Comparison of ENCODE assay signal across 2 cellular contexts in the genomic region with DNA sequence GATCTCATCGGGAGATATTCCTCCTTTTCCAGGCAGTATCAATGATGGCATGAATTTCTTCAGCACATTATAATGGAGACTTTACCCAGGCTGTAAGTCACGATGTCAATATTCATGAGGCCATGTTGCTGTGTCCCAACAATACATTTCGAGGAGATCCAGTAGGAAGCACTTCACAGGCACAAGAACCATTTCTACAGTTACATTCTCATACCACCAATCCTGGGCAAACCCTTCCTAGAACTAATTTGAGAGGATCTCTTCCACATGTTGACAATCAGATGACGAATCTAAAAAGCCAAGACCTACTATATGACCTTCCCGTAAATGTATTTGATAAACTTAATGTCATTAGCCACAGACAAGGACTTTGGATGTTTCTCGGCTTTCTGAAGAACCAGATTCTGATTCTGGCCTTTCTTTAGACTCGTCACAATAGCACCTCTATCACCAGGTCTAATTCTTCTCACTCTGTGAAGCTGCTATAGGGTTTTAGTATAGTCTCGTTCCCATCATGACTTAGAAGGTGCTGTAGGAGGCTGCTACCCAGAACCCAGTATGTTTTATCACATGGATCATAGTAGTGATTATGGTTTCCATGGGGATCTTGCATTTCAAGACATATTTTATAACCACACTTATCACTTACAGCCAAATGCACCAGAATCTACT.
TF ChIP-seq lines count a peak whose summit lies in the region.

No MANE protein-coding gene starts in this region.

TF ChIP-seq in H1, 55 proteins besides CTCF, POLR2A, EP300 and RAD21 (continues in another document):
- TF ChIP-seq HDAC2 (IDR thresholded peaks at IDR 0.05; ENCODE audit: borderline replicate concordance in 1 of 2, low read depth in 2 of 2, low read length in 2 of 2) (no peak), POLR2AphosphoS5 (IDR thresholded peaks at IDR 0.05; ENCODE audit: low read depth, low read length) (no peak), MAFK (IDR thresholded peaks at IDR 0.05; ENCODE audit: low read depth, low read length) (no peak), SP2 (IDR thresholded peaks at IDR 0.05; ENCODE audit: low read length) (no peak), KDM5A (IDR thresholded peaks at IDR 0.05; ENCODE audit: low read length) (no peak), ZNF274 (IDR thresholded peaks at IDR 0.05; ENCODE audit: borderline replicate concordance, extremely low read depth, low read length) (no peak), CREB1 (IDR thresholded peaks at IDR 0.05) (no peak), CHD2 (IDR thresholded peaks at IDR 0.05; ENCODE audit: low read length) (no peak)
- TF ChIP-seq, protein P1, sequence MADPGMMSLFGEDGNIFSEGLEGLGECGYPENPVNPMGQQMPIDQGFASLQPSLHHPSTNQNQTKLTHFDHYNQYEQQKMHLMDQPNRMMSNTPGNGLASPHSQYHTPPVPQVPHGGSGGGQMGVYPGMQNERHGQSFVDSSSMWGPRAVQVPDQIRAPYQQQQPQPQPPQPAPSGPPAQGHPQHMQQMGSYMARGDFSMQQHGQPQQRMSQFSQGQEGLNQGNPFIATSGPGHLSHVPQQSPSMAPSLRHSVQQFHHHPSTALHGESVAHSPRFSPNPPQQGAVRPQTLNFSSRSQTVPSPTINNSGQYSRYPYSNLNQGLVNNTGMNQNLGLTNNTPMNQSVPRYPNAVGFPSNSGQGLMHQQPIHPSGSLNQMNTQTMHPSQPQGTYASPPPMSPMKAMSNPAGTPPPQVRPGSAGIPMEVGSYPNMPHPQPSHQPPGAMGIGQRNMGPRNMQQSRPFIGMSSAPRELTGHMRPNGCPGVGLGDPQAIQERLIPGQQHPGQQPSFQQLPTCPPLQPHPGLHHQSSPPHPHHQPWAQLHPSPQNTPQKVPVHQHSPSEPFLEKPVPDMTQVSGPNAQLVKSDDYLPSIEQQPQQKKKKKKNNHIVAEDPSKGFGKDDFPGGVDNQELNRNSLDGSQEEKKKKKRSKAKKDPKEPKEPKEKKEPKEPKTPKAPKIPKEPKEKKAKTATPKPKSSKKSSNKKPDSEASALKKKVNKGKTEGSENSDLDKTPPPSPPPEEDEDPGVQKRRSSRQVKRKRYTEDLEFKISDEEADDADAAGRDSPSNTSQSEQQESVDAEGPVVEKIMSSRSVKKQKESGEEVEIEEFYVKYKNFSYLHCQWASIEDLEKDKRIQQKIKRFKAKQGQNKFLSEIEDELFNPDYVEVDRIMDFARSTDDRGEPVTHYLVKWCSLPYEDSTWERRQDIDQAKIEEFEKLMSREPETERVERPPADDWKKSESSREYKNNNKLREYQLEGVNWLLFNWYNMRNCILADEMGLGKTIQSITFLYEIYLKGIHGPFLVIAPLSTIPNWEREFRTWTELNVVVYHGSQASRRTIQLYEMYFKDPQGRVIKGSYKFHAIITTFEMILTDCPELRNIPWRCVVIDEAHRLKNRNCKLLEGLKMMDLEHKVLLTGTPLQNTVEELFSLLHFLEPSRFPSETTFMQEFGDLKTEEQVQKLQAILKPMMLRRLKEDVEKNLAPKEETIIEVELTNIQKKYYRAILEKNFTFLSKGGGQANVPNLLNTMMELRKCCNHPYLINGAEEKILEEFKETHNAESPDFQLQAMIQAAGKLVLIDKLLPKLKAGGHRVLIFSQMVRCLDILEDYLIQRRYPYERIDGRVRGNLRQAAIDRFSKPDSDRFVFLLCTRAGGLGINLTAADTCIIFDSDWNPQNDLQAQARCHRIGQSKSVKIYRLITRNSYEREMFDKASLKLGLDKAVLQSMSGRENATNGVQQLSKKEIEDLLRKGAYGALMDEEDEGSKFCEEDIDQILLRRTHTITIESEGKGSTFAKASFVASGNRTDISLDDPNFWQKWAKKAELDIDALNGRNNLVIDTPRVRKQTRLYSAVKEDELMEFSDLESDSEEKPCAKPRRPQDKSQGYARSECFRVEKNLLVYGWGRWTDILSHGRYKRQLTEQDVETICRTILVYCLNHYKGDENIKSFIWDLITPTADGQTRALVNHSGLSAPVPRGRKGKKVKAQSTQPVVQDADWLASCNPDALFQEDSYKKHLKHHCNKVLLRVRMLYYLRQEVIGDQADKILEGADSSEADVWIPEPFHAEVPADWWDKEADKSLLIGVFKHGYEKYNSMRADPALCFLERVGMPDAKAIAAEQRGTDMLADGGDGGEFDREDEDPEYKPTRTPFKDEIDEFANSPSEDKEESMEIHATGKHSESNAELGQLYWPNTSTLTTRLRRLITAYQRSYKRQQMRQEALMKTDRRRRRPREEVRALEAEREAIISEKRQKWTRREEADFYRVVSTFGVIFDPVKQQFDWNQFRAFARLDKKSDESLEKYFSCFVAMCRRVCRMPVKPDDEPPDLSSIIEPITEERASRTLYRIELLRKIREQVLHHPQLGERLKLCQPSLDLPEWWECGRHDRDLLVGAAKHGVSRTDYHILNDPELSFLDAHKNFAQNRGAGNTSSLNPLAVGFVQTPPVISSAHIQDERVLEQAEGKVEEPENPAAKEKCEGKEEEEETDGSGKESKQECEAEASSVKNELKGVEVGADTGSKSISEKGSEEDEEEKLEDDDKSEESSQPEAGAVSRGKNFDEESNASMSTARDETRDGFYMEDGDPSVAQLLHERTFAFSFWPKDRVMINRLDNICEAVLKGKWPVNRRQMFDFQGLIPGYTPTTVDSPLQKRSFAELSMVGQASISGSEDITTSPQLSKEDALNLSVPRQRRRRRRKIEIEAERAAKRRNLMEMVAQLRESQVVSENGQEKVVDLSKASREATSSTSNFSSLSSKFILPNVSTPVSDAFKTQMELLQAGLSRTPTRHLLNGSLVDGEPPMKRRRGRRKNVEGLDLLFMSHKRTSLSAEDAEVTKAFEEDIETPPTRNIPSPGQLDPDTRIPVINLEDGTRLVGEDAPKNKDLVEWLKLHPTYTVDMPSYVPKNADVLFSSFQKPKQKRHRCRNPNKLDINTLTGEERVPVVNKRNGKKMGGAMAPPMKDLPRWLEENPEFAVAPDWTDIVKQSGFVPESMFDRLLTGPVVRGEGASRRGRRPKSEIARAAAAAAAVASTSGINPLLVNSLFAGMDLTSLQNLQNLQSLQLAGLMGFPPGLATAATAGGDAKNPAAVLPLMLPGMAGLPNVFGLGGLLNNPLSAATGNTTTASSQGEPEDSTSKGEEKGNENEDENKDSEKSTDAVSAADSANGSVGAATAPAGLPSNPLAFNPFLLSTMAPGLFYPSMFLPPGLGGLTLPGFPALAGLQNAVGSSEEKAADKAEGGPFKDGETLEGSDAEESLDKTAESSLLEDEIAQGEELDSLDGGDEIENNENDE (IDR thresholded peaks at IDR 0.05; ENCODE audit: insufficient replicate concordance, low read length), result no peak
- TF ChIP-seq, protein P2, sequence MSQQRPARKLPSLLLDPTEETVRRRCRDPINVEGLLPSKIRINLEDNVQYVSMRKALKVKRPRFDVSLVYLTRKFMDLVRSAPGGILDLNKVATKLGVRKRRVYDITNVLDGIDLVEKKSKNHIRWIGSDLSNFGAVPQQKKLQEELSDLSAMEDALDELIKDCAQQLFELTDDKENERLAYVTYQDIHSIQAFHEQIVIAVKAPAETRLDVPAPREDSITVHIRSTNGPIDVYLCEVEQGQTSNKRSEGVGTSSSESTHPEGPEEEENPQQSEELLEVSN (IDR thresholded peaks at IDR 0.05), result no peak
- TF ChIP-seq, protein P3, sequence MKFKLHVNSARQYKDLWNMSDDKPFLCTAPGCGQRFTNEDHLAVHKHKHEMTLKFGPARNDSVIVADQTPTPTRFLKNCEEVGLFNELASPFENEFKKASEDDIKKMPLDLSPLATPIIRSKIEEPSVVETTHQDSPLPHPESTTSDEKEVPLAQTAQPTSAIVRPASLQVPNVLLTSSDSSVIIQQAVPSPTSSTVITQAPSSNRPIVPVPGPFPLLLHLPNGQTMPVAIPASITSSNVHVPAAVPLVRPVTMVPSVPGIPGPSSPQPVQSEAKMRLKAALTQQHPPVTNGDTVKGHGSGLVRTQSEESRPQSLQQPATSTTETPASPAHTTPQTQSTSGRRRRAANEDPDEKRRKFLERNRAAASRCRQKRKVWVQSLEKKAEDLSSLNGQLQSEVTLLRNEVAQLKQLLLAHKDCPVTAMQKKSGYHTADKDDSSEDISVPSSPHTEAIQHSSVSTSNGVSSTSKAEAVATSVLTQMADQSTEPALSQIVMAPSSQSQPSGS (IDR thresholded peaks at IDR 0.05; ENCODE audit: low read length), result no peak

TF ChIP-seq in HEK293T, 16 proteins besides CTCF, POLR2A, EP300 and RAD21:
- no peak for TF ChIP-seq NFRKB (IDR thresholded peaks at IDR 0.05)
